In the genomic region with DNA sequence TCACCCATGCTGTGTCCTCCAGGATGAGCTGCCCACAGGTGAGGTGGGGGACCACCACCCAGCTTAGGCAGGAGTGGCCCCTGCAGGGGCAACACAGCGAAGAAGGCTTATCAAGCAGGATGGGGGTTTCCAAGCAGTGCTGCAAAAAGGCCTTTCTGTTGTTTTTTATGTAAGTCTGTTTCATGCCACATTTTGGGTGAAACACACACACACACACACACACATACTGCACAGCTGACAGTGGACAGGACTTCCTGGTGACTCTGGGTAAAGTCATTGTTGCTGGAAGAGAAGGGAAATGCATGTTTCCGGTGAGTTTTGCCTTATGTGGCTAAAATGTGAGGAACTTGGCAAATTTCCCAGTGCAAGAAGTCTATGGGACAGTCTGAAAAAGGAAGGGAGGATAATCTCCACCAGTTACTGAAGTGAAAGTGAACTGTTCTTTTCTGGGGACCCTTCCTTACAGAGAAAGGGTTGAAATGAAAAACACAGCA, we compare ENCODE assay signal across 1 cellular context.
TF ChIP-seq lines count a peak whose summit lies in the region.

No MANE protein-coding gene starts in this region.

TF ChIP-seq in HepG2, 621 proteins besides CTCF, POLR2A, EP300 and RAD21 (continued from another document and continues in another):
- TF ChIP-seq, protein P1, sequence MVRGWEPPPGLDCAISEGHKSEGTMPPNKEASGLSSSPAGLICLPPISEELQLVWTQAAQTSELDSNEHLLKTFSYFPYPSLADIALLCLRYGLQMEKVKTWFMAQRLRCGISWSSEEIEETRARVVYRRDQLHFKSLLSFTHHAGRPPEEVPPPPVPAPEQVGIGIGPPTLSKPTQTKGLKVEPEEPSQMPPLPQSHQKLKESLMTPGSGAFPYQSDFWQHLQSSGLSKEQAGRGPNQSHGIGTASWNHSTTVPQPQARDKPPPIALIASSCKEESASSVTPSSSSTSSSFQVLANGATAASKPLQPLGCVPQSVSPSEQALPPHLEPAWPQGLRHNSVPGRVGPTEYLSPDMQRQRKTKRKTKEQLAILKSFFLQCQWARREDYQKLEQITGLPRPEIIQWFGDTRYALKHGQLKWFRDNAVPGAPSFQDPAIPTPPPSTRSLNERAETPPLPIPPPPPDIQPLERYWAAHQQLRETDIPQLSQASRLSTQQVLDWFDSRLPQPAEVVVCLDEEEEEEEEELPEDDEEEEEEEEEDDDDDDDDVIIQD (CRISPR knock-in tag; IDR thresholded peaks at IDR 0.05; ENCODE audit: low read depth) = 0 out of 2 replicates have a peak, but pooled peaks have one; percentile 19
- TF ChIP-seq EEA1 (CRISPR knock-in tag; IDR thresholded peaks at IDR 0.05; ENCODE audit: borderline replicate concordance) = no peak
- TF ChIP-seq ARNT2 (CRISPR knock-in tag; IDR thresholded peaks at IDR 0.05; ENCODE audit: low read depth) = 0 out of 2 replicates have a peak, but pooled peaks have one; percentile 18
- TF ChIP-seq, protein P2, sequence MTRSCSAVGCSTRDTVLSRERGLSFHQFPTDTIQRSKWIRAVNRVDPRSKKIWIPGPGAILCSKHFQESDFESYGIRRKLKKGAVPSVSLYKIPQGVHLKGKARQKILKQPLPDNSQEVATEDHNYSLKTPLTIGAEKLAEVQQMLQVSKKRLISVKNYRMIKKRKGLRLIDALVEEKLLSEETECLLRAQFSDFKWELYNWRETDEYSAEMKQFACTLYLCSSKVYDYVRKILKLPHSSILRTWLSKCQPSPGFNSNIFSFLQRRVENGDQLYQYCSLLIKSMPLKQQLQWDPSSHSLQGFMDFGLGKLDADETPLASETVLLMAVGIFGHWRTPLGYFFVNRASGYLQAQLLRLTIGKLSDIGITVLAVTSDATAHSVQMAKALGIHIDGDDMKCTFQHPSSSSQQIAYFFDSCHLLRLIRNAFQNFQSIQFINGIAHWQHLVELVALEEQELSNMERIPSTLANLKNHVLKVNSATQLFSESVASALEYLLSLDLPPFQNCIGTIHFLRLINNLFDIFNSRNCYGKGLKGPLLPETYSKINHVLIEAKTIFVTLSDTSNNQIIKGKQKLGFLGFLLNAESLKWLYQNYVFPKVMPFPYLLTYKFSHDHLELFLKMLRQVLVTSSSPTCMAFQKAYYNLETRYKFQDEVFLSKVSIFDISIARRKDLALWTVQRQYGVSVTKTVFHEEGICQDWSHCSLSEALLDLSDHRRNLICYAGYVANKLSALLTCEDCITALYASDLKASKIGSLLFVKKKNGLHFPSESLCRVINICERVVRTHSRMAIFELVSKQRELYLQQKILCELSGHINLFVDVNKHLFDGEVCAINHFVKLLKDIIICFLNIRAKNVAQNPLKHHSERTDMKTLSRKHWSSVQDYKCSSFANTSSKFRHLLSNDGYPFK (CRISPR knock-in tag; IDR thresholded peaks at IDR 0.05; ENCODE audit: borderline replicate concordance) = no peak
- TF ChIP-seq, protein P3, sequence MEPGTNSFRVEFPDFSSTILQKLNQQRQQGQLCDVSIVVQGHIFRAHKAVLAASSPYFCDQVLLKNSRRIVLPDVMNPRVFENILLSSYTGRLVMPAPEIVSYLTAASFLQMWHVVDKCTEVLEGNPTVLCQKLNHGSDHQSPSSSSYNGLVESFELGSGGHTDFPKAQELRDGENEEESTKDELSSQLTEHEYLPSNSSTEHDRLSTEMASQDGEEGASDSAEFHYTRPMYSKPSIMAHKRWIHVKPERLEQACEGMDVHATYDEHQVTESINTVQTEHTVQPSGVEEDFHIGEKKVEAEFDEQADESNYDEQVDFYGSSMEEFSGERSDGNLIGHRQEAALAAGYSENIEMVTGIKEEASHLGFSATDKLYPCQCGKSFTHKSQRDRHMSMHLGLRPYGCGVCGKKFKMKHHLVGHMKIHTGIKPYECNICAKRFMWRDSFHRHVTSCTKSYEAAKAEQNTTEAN (CRISPR knock-in tag; conservative IDR thresholded peaks at IDR 0.05) = peak; percentile 69
- TF ChIP-seq MYC (CRISPR knock-in tag; IDR thresholded peaks at IDR 0.05; ENCODE audit: borderline replicate concordance) = no peak
- 0 out of 2 replicates have a peak, but pooled peaks have one; percentile 16 for TF ChIP-seq ZFX (CRISPR knock-in tag; IDR thresholded peaks at IDR 0.05; ENCODE audit: low read depth)
- peak; percentile 31; the same call in 1 of the 2 replicates for TF ChIP-seq MEF2D (CRISPR knock-in tag; IDR thresholded peaks at IDR 0.05)
- TF ChIP-seq ZNF383 (CRISPR knock-in tag; IDR thresholded peaks at IDR 0.05; ENCODE audit: borderline replicate concordance) = no peak
- no peak for TF ChIP-seq EED (CRISPR knock-in tag; IDR thresholded peaks at IDR 0.05)
- no peak for TF ChIP-seq ZNF326 (CRISPR knock-in tag; IDR thresholded peaks at IDR 0.05; ENCODE audit: borderline replicate concordance)
- no peak for TF ChIP-seq ZNF232 (CRISPR knock-in tag; IDR thresholded peaks at IDR 0.05; ENCODE audit: borderline replicate concordance)
- TF ChIP-seq TEAD3 (CRISPR knock-in tag; optimal IDR thresholded peaks at IDR 0.05; ENCODE audit: borderline replicate concordance) = peak; percentile 83
- no peak for TF ChIP-seq ZNF256 (CRISPR knock-in tag; conservative IDR thresholded peaks at IDR 0.05)
- TF ChIP-seq ISX (CRISPR knock-in tag; conservative IDR thresholded peaks at IDR 0.05) = no peak
- TF ChIP-seq, protein P4, sequence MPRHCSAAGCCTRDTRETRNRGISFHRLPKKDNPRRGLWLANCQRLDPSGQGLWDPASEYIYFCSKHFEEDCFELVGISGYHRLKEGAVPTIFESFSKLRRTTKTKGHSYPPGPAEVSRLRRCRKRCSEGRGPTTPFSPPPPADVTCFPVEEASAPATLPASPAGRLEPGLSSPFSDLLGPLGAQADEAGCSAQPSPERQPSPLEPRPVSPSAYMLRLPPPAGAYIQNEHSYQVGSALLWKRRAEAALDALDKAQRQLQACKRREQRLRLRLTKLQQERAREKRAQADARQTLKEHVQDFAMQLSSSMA (CRISPR knock-in tag; IDR thresholded peaks at IDR 0.05) = no peak
- TF ChIP-seq, protein P5, sequence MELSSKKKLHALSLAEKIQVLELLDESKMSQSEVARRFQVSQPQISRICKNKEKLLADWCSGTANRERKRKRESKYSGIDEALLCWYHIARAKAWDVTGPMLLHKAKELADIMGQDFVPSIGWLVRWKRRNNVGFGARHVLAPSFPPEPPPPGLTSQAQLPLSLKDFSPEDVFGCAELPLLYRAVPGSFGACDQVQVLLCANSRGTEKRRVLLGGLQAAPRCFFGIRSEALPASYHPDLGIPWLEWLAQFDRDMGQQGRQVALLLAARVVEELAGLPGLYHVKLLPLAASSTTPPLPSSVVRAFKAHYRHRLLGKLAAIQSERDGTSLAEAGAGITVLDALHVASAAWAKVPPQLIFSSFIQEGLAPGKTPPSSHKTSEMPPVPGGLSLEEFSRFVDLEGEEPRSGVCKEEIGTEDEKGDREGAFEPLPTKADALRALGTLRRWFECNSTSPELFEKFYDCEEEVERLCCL (CRISPR knock-in tag; IDR thresholded peaks at IDR 0.05; ENCODE audit: borderline replicate concordance) = no peak
- no peak for TF ChIP-seq SCMH1 (CRISPR knock-in tag; IDR thresholded peaks at IDR 0.05; ENCODE audit: borderline replicate concordance)
- TF ChIP-seq KLF16 (CRISPR knock-in tag; IDR thresholded peaks at IDR 0.05) = no peak
- TF ChIP-seq, protein P6, sequence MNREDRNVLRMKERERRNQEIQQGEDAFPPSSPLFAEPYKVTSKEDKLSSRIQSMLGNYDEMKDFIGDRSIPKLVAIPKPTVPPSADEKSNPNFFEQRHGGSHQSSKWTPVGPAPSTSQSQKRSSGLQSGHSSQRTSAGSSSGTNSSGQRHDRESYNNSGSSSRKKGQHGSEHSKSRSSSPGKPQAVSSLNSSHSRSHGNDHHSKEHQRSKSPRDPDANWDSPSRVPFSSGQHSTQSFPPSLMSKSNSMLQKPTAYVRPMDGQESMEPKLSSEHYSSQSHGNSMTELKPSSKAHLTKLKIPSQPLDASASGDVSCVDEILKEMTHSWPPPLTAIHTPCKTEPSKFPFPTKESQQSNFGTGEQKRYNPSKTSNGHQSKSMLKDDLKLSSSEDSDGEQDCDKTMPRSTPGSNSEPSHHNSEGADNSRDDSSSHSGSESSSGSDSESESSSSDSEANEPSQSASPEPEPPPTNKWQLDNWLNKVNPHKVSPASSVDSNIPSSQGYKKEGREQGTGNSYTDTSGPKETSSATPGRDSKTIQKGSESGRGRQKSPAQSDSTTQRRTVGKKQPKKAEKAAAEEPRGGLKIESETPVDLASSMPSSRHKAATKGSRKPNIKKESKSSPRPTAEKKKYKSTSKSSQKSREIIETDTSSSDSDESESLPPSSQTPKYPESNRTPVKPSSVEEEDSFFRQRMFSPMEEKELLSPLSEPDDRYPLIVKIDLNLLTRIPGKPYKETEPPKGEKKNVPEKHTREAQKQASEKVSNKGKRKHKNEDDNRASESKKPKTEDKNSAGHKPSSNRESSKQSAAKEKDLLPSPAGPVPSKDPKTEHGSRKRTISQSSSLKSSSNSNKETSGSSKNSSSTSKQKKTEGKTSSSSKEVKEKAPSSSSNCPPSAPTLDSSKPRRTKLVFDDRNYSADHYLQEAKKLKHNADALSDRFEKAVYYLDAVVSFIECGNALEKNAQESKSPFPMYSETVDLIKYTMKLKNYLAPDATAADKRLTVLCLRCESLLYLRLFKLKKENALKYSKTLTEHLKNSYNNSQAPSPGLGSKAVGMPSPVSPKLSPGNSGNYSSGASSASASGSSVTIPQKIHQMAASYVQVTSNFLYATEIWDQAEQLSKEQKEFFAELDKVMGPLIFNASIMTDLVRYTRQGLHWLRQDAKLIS (CRISPR knock-in tag; IDR thresholded peaks at IDR 0.05) = no peak
- TF ChIP-seq, protein P7, sequence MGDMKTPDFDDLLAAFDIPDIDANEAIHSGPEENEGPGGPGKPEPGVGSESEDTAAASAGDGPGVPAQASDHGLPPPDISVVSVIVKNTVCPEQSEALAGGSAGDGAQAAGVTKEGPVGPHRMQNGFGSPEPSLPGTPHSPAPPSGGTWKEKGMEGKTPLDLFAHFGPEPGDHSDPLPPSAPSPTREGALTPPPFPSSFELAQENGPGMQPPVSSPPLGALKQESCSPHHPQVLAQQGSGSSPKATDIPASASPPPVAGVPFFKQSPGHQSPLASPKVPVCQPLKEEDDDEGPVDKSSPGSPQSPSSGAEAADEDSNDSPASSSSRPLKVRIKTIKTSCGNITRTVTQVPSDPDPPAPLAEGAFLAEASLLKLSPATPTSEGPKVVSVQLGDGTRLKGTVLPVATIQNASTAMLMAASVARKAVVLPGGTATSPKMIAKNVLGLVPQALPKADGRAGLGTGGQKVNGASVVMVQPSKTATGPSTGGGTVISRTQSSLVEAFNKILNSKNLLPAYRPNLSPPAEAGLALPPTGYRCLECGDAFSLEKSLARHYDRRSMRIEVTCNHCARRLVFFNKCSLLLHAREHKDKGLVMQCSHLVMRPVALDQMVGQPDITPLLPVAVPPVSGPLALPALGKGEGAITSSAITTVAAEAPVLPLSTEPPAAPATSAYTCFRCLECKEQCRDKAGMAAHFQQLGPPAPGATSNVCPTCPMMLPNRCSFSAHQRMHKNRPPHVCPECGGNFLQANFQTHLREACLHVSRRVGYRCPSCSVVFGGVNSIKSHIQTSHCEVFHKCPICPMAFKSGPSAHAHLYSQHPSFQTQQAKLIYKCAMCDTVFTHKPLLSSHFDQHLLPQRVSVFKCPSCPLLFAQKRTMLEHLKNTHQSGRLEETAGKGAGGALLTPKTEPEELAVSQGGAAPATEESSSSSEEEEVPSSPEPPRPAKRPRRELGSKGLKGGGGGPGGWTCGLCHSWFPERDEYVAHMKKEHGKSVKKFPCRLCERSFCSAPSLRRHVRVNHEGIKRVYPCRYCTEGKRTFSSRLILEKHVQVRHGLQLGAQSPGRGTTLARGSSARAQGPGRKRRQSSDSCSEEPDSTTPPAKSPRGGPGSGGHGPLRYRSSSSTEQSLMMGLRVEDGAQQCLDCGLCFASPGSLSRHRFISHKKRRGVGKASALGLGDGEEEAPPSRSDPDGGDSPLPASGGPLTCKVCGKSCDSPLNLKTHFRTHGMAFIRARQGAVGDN (CRISPR knock-in tag; IDR thresholded peaks at IDR 0.05) = peak; percentile 50
- TF ChIP-seq ZNF563 (CRISPR knock-in tag; IDR thresholded peaks at IDR 0.05) = no peak
- no peak for TF ChIP-seq ZNF549 (CRISPR knock-in tag; IDR thresholded peaks at IDR 0.05)
- no peak for TF ChIP-seq KDM3A (CRISPR knock-in tag; IDR thresholded peaks at IDR 0.05; ENCODE audit: low read depth)
- TF ChIP-seq, protein P8, sequence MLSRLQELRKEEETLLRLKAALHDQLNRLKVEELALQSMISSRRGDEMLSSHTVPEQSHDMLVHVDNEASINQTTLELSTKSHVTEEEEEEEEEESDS (CRISPR knock-in tag; IDR thresholded peaks at IDR 0.05; ENCODE audit: borderline replicate concordance) = no peak
- no peak for TF ChIP-seq ZFYVE20 (CRISPR knock-in tag; IDR thresholded peaks at IDR 0.05; ENCODE audit: borderline replicate concordance, low read depth)
- TF ChIP-seq ZNF644 (CRISPR knock-in tag; IDR thresholded peaks at IDR 0.05; ENCODE audit: low read depth) = 0 out of 2 replicates have a peak, but pooled peaks have one; percentile 23
- TF ChIP-seq, protein P9, sequence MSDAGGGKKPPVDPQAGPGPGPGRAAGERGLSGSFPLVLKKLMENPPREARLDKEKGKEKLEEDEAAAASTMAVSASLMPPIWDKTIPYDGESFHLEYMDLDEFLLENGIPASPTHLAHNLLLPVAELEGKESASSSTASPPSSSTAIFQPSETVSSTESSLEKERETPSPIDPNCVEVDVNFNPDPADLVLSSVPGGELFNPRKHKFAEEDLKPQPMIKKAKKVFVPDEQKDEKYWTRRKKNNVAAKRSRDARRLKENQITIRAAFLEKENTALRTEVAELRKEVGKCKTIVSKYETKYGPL (CRISPR knock-in tag; IDR thresholded peaks at IDR 0.05) = no peak
- TF ChIP-seq, protein P10, sequence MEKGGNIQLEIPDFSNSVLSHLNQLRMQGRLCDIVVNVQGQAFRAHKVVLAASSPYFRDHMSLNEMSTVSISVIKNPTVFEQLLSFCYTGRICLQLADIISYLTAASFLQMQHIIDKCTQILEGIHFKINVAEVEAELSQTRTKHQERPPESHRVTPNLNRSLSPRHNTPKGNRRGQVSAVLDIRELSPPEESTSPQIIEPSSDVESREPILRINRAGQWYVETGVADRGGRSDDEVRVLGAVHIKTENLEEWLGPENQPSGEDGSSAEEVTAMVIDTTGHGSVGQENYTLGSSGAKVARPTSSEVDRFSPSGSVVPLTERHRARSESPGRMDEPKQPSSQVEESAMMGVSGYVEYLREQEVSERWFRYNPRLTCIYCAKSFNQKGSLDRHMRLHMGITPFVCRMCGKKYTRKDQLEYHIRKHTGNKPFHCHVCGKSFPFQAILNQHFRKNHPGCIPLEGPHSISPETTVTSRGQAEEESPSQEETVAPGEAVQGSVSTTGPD (CRISPR knock-in tag; IDR thresholded peaks at IDR 0.05) = no peak
- no peak for TF ChIP-seq CENPT (CRISPR knock-in tag; IDR thresholded peaks at IDR 0.05; ENCODE audit: low read depth)
- TF ChIP-seq FOXA3 (CRISPR knock-in tag; IDR thresholded peaks at IDR 0.05) = peak; percentile 40; the same call in 1 of the 2 replicates
- TF ChIP-seq, protein P11, sequence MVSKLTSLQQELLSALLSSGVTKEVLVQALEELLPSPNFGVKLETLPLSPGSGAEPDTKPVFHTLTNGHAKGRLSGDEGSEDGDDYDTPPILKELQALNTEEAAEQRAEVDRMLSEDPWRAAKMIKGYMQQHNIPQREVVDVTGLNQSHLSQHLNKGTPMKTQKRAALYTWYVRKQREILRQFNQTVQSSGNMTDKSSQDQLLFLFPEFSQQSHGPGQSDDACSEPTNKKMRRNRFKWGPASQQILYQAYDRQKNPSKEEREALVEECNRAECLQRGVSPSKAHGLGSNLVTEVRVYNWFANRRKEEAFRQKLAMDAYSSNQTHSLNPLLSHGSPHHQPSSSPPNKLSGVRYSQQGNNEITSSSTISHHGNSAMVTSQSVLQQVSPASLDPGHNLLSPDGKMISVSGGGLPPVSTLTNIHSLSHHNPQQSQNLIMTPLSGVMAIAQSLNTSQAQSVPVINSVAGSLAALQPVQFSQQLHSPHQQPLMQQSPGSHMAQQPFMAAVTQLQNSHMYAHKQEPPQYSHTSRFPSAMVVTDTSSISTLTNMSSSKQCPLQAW (CRISPR knock-in tag; IDR thresholded peaks at IDR 0.05) = peak; percentile 69; the same call in 1 of the 2 replicates
- TF ChIP-seq TCF7 (IDR thresholded peaks at IDR 0.05; ENCODE audit: low read depth) = no peak
- no peak for TF ChIP-seq ZFY (CRISPR knock-in tag; IDR thresholded peaks at IDR 0.05)
